ENCODE assay signal across 21 cellular contexts in genomic region chr4:23036921-23037495, GRCh38.
"Had no signal": no experiment of that assay in that cellular context is flagged by ENCODE, and none has a peak within 500 bp of the region (broad histone marks: within the 10 kb centered on the region; RNA-seq: fewer than 3 reads in every experiment).

No MANE protein-coding gene starts in this region.

- DNase-seq: heart right ventricle; islet precursor cell; left ventricle myocardium inferior; naive B cell; natural killer cell; nephron progenitor cell; occipital lobe; ovary; right lobe of liver; spleen; stimulated activated CD4-positive, alpha-beta T cell treated with anti-CD3 and anti-CD28 coated beads, Interleukin-4, amount 100 ng/mL, for 24 hours; stimulated activated naive CD4-positive, alpha-beta T cell; substantia nigra; upper lobe of right lung had no signal

- H3K9me3 ChIP-seq: heart right ventricle, left ventricle myocardium inferior, neutrophil, ovary, right atrium auricular region, right lobe of liver, tibial nerve, upper lobe of right lung had no signal

- H3K9ac ChIP-seq: neural progenitor cell had no signal

- H3K4me2 ChIP-seq: hepatocyte, neural progenitor cell had no signal

- ATAC-seq: heart right ventricle; natural killer cell; right lobe of liver; stimulated activated effector memory CD8-positive, alpha-beta T cell treated with anti-CD3 and anti-CD28 coated beads, Interleukin-12 subunit alpha, Interleukin-12 subunit beta, amount 100 ng/mL, for 72 hours; upper lobe of right lung had no signal

- H3K27me3 ChIP-seq: heart right ventricle, hepatocyte, neural progenitor cell, neutrophil, ovary, right atrium auricular region, right lobe of liver, spleen, tibial nerve, upper lobe of right lung had no signal

- H2AFZ ChIP-seq: hepatocyte, neural progenitor cell had no signal

- H3K4me3 ChIP-seq: heart right ventricle, hepatocyte, left ventricle myocardium inferior, neural progenitor cell, ovary, right atrium auricular region, right lobe of liver, skin epidermis, spleen, tibial nerve, upper lobe of right lung had no signal

- H3K36me3 ChIP-seq: heart right ventricle, left ventricle myocardium inferior, neural progenitor cell, neutrophil, ovary, right atrium auricular region, right lobe of liver, spleen, tibial nerve, upper lobe of right lung had no signal

- H3K4me1 ChIP-seq: left ventricle myocardium inferior, neural progenitor cell, right atrium auricular region, right lobe of liver, spleen, tibial nerve, upper lobe of right lung had no signal

- H3K79me2 ChIP-seq: hepatocyte had no signal

- H3K27ac ChIP-seq: heart right ventricle, hepatocyte, left ventricle myocardium inferior, neural progenitor cell, neutrophil, ovary, right atrium auricular region, right lobe of liver, skin epidermis, spleen, tibial nerve, upper lobe of right lung had no signal
